ENCODE assay signal across 18 cellular contexts in the genomic region with DNA sequence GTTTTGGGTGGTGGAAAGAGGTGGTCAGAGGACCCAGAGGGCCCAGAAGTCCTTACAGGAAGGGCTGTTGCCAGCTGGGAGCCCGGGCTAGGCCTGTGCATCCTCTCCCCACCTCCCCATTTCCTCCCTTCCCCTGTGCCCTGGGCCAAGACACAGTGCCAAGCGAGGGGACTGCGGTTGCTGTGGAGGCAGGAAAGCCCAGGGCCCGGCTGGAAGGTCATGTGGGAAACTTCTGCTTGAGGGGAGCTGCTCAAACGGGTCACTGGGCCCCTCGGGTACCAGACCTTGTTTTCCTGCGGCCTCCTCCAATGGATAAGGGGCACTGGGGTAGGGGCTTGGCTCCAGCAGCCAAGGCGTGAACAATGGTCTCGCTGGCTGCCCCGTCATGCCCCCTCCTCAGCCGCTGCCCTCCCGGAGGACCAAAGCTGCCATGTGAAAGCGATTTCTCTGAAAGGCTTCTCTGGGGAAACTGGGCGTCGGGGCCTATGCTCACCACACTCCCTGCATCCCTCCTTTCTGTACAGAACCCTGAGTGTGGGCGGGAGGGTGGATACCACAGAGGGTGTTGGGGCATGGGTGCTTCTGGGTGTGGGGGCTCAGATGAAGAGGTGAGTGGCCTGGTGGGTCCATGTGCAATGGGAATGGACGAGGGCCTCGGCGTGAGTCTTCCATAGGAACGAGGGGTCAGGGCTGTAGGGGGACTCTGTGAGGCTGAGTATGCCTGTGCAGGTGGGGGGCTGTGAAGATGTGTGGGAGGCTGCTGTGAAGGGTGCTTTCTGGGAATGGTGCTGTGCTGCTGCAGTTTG.
"Had no signal": no experiment of that assay in that cellular context is flagged by ENCODE, and none has a peak within 500 bp of the region (broad histone marks: within the 10 kb centered on the region; RNA-seq: fewer than 3 reads in every experiment).

No MANE protein-coding gene starts in this region.

- H3K27ac Mint-ChIP-seq: activated CD8-positive, alpha-beta T cell treated with anti-CD3 and anti-CD28 coated beads, Interleukin-2, amount 10 ng/mL, durations not matched to agents 7 days and 5 days; activated naive CD8-positive, alpha-beta T cell; activated T-helper 2 cell treated with anti-CD3 and anti-CD28 coated beads, Interferon-gamma antibody, Interleukin-2, Interleukin-4, amounts not matched to agents 10 μg/mL and 5 μg/mL and 100 μg/mL, durations not matched to agents 14 hours and 24 hours and 36 hours had no signal

- H3K27ac ChIP-seq: body of pancreas, colonic mucosa, esophagus squamous epithelium, parathyroid adenoma, skin epidermis, upper lobe of left lung had no signal

- H3K27me3 ChIP-seq: body of pancreas, colonic mucosa, esophagus squamous epithelium, upper lobe of left lung had no signal

- H3K36me3 ChIP-seq: colonic mucosa, esophagus squamous epithelium, upper lobe of left lung had no signal

- H3K9me3 Mint-ChIP-seq: activated CD4-positive, alpha-beta T cell treated with anti-CD3 and anti-CD28 coated beads, Interleukin-2, amount 10 ng/mL, durations not matched to agents 24 days and 14 days; activated T-helper 2 cell treated with anti-CD3 and anti-CD28 coated beads, Interferon-gamma antibody, Interleukin-2, Interleukin-4, amounts not matched to agents 10 μg/mL and 5 μg/mL and 100 μg/mL, durations not matched to agents 14 hours and 24 hours and 36 hours; neural crest cell had no signal

- H3K27me3 Mint-ChIP-seq: activated CD4-positive, alpha-beta T cell treated with anti-CD3 and anti-CD28 coated beads, Interleukin-2, amount 10 ng/mL, durations not matched to agents 24 days and 14 days; activated naive CD8-positive, alpha-beta T cell had no signal

- H3K4me1 ChIP-seq: colonic mucosa, parathyroid adenoma had no signal

- H3K4me1 Mint-ChIP-seq: neural crest cell had no signal

- DNase-seq: activated CD4-positive, alpha-beta T cell treated with anti-CD3 and anti-CD28 coated beads, Interleukin-2, amount 10 ng/mL, durations not matched to agents 24 days and 14 days; activated CD4-positive, CD25-positive, alpha-beta regulatory T cell; activated CD8-positive, alpha-beta T cell treated with anti-CD3 and anti-CD28 coated beads, Interleukin-2, amount 10 ng/mL, durations not matched to agents 7 days and 5 days; amniotic stem cell; colonic mucosa; hippocampal formation; SIG-M5; stimulated activated CD4-positive, alpha-beta T cell treated with anti-CD3 and anti-CD28 coated beads, Interleukin-4, amount 100 ng/mL, for 4 hours; stimulated activated CD8-positive, alpha-beta memory T cell treated with anti-CD3 and anti-CD28 coated beads, Interleukin-4, amount 100 ng/mL, for 48 hours; stimulated activated naive CD8-positive, alpha-beta T cell treated with anti-CD3 and anti-CD28 coated beads, Interleukin-15, Interleukin-2, amounts not matched to agents 100 U/mL and 50 U/mL, for 24 hours had no signal

- H3K9me3 ChIP-seq: body of pancreas, colonic mucosa, esophagus squamous epithelium, upper lobe of left lung had no signal

- H3K36me3 Mint-ChIP-seq: activated naive CD8-positive, alpha-beta T cell had no signal

- H3K4me3 ChIP-seq: body of pancreas, colonic mucosa, esophagus squamous epithelium, skin epidermis, upper lobe of left lung had no signal

- H3K4me3 Mint-ChIP-seq: activated CD4-positive, alpha-beta T cell treated with anti-CD3 and anti-CD28 coated beads, Interleukin-2, amount 10 ng/mL, durations not matched to agents 24 days and 14 days; activated CD8-positive, alpha-beta T cell treated with anti-CD3 and anti-CD28 coated beads, Interleukin-2, amount 10 ng/mL, durations not matched to agents 7 days and 5 days; activated naive CD8-positive, alpha-beta T cell; neural crest cell had no signal
